ENCODE assay signal across 14 cellular contexts in the genomic region with DNA sequence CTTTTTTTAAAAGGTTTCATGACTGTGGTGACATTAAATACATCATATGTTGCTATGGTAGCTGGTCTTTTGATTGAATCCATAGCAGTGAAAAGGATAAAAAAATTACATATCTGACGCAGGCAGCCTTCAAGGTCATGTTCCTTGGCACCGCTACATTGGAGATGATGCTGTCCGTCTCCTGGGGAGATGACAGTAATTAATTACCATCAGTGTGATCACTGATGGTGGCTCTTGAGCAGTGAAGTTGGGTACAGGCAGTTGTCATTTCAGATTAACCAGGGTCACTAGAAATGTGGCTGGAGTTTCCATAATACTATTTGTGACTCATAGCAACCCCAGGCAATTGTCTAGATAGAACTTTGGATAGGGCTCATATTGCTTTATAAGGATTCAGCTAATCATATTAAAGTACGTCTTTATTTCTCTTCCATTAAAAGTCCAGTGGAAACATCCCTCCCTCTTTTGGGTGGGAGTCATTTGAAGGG.
DNase-seq lines count a peak whose midpoint lies in the region; ATAC-seq and TF ChIP-seq lines count a peak whose summit lies in the region.
"Had no signal": no experiment of that assay in that cellular context is flagged by ENCODE, and none has a peak within 500 bp of the region (broad histone marks: within the 10 kb centered on the region; RNA-seq: fewer than 3 reads in every experiment).

No MANE protein-coding gene starts in this region.

- H3K27me3 ChIP-seq in mammary epithelial cell (ENCODE audit: insufficient read depth, low read length) (no peaks in the 10 kb centered on the region), uterus (no peaks in the 10 kb centered on the region)

- H3K4me3 ChIP-seq in mammary epithelial cell (replicated peaks in 1 of 3; ENCODE audit: insufficient read depth in 1 of 3, low read depth in 2 of 3, low read length in 3 of 3) (no peak overlapping the region), choroid plexus epithelial cell (ENCODE audit: low read depth, low read length) (no peak overlapping the region), uterus (no peak overlapping the region)
- H3K4me3 ChIP-seq: lower lobe of right lung had no signal

- dilution Hi-C loops in mammary epithelial cell (cut with HindIII; ENCODE audit: low sequenced_read_pairs) = no loop called here

- H3K9me3 ChIP-seq in mammary epithelial cell (replicated peaks; ENCODE audit: insufficient read depth, low read length) = no peaks in the 10 kb centered on the region
- H3K9me3 ChIP-seq in uterus = no peaks in the 10 kb centered on the region
- H3K9me3 ChIP-seq: lower lobe of right lung had no signal

- H3K27ac ChIP-seq in mammary epithelial cell (ENCODE audit: insufficient read depth, low read depth, low read length) (no peak overlapping the region), uterus (peak overlapping the region; percentile 66 to 78)
- H3K27ac ChIP-seq: lower lobe of right lung, parathyroid adenoma had no signal

- no peak overlapping the region for H3K4me2 ChIP-seq in mammary epithelial cell (ENCODE audit: insufficient read depth, low read depth, low read length)

- POLR2A ChIA-PET in MCF 10A (lab: Yijun Ruan, JAX) = interaction anchor here (1.2 kb wide), 1 partner anchor 9 kb away, joined by 3 read pairs; no protein-coding TSS in a partner anchor

- peaks cover 15% of the 10 kb centered on the region for H3K4me1 ChIP-seq in mammary epithelial cell (ENCODE audit: insufficient read depth, low read length)
- peaks cover 0 to 10% of the 10 kb centered on the region in 2 donors for H3K4me1 ChIP-seq in uterus
- H3K4me1 ChIP-seq: lower lobe of right lung, parathyroid adenoma had no signal

- H3K9ac ChIP-seq in mammary epithelial cell (ENCODE audit: insufficient read depth, low read length) = no peak overlapping the region
- H3K9ac ChIP-seq: parathyroid adenoma had no signal

- no peaks in the 10 kb centered on the region for H3K79me2 ChIP-seq in mammary epithelial cell (ENCODE audit: insufficient read depth, low read length)
- H3K79me2 ChIP-seq: parathyroid adenoma had no signal

- no peaks in the 10 kb centered on the region for H3K27me3 Mint-ChIP-seq in MCF 10A (ENCODE audit: insufficient read depth, unreplicated experiment)
- H3K27me3 Mint-ChIP-seq: activated CD4-positive, alpha-beta T cell treated with anti-CD3 and anti-CD28 coated beads, Interleukin-2, amount 10 ng/mL, durations not matched to agents 24 days and 14 days had no signal

- peaks cover 13% of the 10 kb centered on the region for H3K36me3 ChIP-seq in mammary epithelial cell (ENCODE audit: insufficient read depth, low read length)
- no peaks in the 10 kb centered on the region for H3K36me3 ChIP-seq in uterus
- H3K36me3 ChIP-seq: lower lobe of right lung had no signal

- CTCF ChIA-PET in MCF 10A (lab: Yijun Ruan, JAX) (no interaction called here), mammary epithelial cell (lab: Charles Lee; ENCODE audit: low non-redundant PET) (no interaction called here)

- H3K9me3 Mint-ChIP-seq in MCF 10A (ENCODE audit: unreplicated experiment) = no peaks in the 10 kb centered on the region
- H3K9me3 Mint-ChIP-seq: activated CD4-positive, alpha-beta T cell treated with anti-CD3 and anti-CD28 coated beads, Interleukin-2, amount 10 ng/mL, durations not matched to agents 24 days and 14 days; activated T-cell treated with anti-CD3 and anti-CD28 coated beads, Interleukin-2, amount 50 U/mL, for 24 hours; T-helper 1 cell treated with Interleukin-12 subunit alpha and Interleukin-12 subunit beta and Interleukin-4 antibody, amounts not matched to agents 30 μg/mL and 1 μg/mL, for 36 hours had no signal

- H4K20me1 ChIP-seq in mammary epithelial cell (ENCODE audit: insufficient read depth, low read length) = no peaks in the 10 kb centered on the region

- H3K27ac Mint-ChIP-seq in MCF 10A (ENCODE audit: low read depth, unreplicated experiment) = no peak overlapping the region
- H3K27ac Mint-ChIP-seq: activated CD4-positive, alpha-beta T cell treated with anti-CD3 and anti-CD28 coated beads, Interleukin-2, amount 10 ng/mL, durations not matched to agents 24 days and 14 days; activated T-cell treated with anti-CD3 and anti-CD28 coated beads, Interleukin-2, amount 50 U/mL, for 24 hours; T-helper 1 cell treated with Interleukin-12 subunit alpha and Interleukin-12 subunit beta and Interleukin-4 antibody, amounts not matched to agents 30 μg/mL and 1 μg/mL, for 36 hours had no signal

- WGBS in mammary epithelial cell (ENCODE audit: low coverage, missing lambda C conversion rate) = 83% methylated on average over 4 of the region's 4 CpGs

- H3K4me3 Mint-ChIP-seq in MCF 10A (ENCODE audit: unreplicated experiment) = no peak overlapping the region
- H3K4me3 Mint-ChIP-seq: activated CD4-positive, alpha-beta T cell treated with anti-CD3 and anti-CD28 coated beads, Interleukin-2, amount 10 ng/mL, durations not matched to agents 24 days and 14 days; activated T-cell treated with anti-CD3 and anti-CD28 coated beads, Interleukin-2, amount 50 U/mL, for 24 hours; T-helper 1 cell treated with Interleukin-12 subunit alpha and Interleukin-12 subunit beta and Interleukin-4 antibody, amounts not matched to agents 30 μg/mL and 1 μg/mL, for 36 hours had no signal

- peaks cover 7% of the 10 kb centered on the region for H3K4me1 Mint-ChIP-seq in MCF 10A (ENCODE audit: insufficient read depth, unreplicated experiment)
- H3K4me1 Mint-ChIP-seq: activated CD4-positive, alpha-beta T cell treated with anti-CD3 and anti-CD28 coated beads, Interleukin-2, amount 10 ng/mL, durations not matched to agents 24 days and 14 days had no signal

- DNase-seq in MCF 10A (ENCODE audit: unreplicated experiment) (peak; percentile 3), mammary epithelial cell (no peak), choroid plexus epithelial cell (ENCODE audit: low read depth) (peak; percentile 22), left colon (no peak), uterus (no peak), DMS153 treated with DMSO at 0.1 percent for 48 hours (lab: John Stamatoyannopoulos, UW; ENCODE audit: unreplicated experiment) (no peak), ACHN (no peak), left lobe of liver (ENCODE audit: low spot score) (no peak)
- DNase-seq: activated CD4-positive, alpha-beta T cell treated with anti-CD3 and anti-CD28 coated beads, Interleukin-2, amount 10 ng/mL, durations not matched to agents 24 days and 14 days; activated T-cell treated with anti-CD3 and anti-CD28 coated beads, Interleukin-2, amount 50 U/mL, for 24 hours; lower lobe of right lung; NCI-H2171 had no signal

- in situ Hi-C loops in mammary epithelial cell (cut with MboI; ENCODE audit: low sequenced_read_pairs in 2 of 2) (no loop called here), ACHN (cut with HindIII; ENCODE audit: low pct_ligation_motif_present, low pct_unique_long_range_greater_than_20kb, low sequenced_read_pairs) (no loop called here)

- BruUV-seq in MCF 10A (replicated peaks; lab: Mats Ljungman, UMichigan) = no TSS peak
- no TSS peak for BruUV-seq in mammary epithelial cell (replicated peaks; lab: Mats Ljungman, UMichigan)

- H3K36me3 Mint-ChIP-seq in MCF 10A (ENCODE audit: insufficient read depth, unreplicated experiment) = peaks cover 4% of the 10 kb centered on the region

- intact Hi-C loops in MCF 10A (cut with micrococcal nuclease) (no loop called here), mammary epithelial cell (cut with micrococcal nuclease) (no loop called here), left colon (cut with DNase I, micrococcal nuclease) (no loop called here), uterus (cut with DNase I; ENCODE audit: low total_unique reads) (no loop called here)

- no peak for TF ChIP-seq CTCF in MCF 10A (IDR thresholded peaks at IDR 0.05; ENCODE audit: unreplicated experiment)
- TF ChIP-seq CTCF in mammary epithelial cell (conservative IDR thresholded peaks at IDR 0.05 in 1 of 2, IDR thresholded peaks at IDR 0.05 in 1 of 2; ENCODE audit: extremely low read depth in 1 of 2, insufficient read depth in 1 of 2, low read depth in 1 of 2, low read length in 2 of 2) = no peak
- TF ChIP-seq CTCF in choroid plexus epithelial cell (conservative IDR thresholded peaks at IDR 0.05; ENCODE audit: low read depth, low read length) = no peak
- TF ChIP-seq CTCF in uterus (IDR thresholded peaks at IDR 0.05) = no peak

- TF ChIP-seq POLR2A in uterus (IDR thresholded peaks at IDR 0.05) = no peak

- no peak overlapping the region for H2AFZ ChIP-seq in mammary epithelial cell (ENCODE audit: low read depth, low read length)

- ATAC-seq in left colon = peak; percentile 59
- no peak for ATAC-seq in left lobe of liver
- ATAC-seq: lower lobe of right lung had no signal

Comparison
In these comparisons a context has a peak if more than half of its experiments do, and no peak if none do; other contexts are left out.
1. DNase-seq: peak in MCF 10A (single experiment) and choroid plexus epithelial cell (single experiment); none in mammary epithelial cell (single experiment), left colon (0 of 2), uterus (0 of 2), DMS153 treated with DMSO at 0.1 percent for 48 hours (single experiment), ACHN (single experiment) and left lobe of liver (single experiment).